18 cellular contexts compared by ENCODE assay signal in genomic region chr2:143280097-143280757, GRCh38.
DNase-seq lines count a peak whose midpoint lies in the region; ATAC-seq and FAIRE-seq lines count a peak whose summit lies in the region.
"Had no signal": no experiment of that assay in that cellular context is flagged by ENCODE, and none has a peak within 500 bp of the region (broad histone marks: within the 10 kb centered on the region; RNA-seq: fewer than 3 reads in every experiment).

No MANE protein-coding gene starts in this region.

- H3K27me3 Mint-ChIP-seq in activated naive CD8-positive, alpha-beta T cell = no peaks in the 10 kb centered on the region
- no peaks in the 10 kb centered on the region for H3K27me3 Mint-ChIP-seq in activated naive CD8-positive, alpha-beta T cell treated with anti-CD3 and anti-CD28 coated beads for 36 hours
- no peaks in the 10 kb centered on the region for H3K27me3 Mint-ChIP-seq in effector memory CD8-positive, alpha-beta T cell
- no peaks in the 10 kb centered on the region for H3K27me3 Mint-ChIP-seq in stimulated activated naive CD8-positive, alpha-beta T cell treated with anti-CD3 and anti-CD28 coated beads, Interleukin-15, amount 100 ng/mL, for 72 hours

- ATAC-seq in effector memory CD8-positive, alpha-beta T cell (replicated peaks) = no peak
- ATAC-seq in stimulated activated naive CD8-positive, alpha-beta T cell treated with anti-CD3 and anti-CD28 coated beads, Interleukin-15, amount 100 ng/mL, for 72 hours = peak; percentile 48
- no peak for ATAC-seq in HG03571 (IDR thresholded peaks at IDR 0.05; ENCODE audit: unreplicated experiment)
- ATAC-seq: HCT116, K562 had no signal

- no peak overlapping the region for H3K4me3 Mint-ChIP-seq in activated naive CD8-positive, alpha-beta T cell
- H3K4me3 Mint-ChIP-seq in activated naive CD8-positive, alpha-beta T cell treated with anti-CD3 and anti-CD28 coated beads for 36 hours = no peak overlapping the region
- no peak overlapping the region for H3K4me3 Mint-ChIP-seq in effector memory CD8-positive, alpha-beta T cell
- peak overlapping the region in 1 of 2 donors; percentile 14 for H3K4me3 Mint-ChIP-seq in stimulated activated naive CD8-positive, alpha-beta T cell treated with anti-CD3 and anti-CD28 coated beads, Interleukin-15, amount 100 ng/mL, for 72 hours

- H3K4me1 Mint-ChIP-seq in activated naive CD8-positive, alpha-beta T cell (ENCODE audit: low read depth) = peaks cover 60% of the 10 kb centered on the region
- peaks cover 34% of the 10 kb centered on the region for H3K4me1 Mint-ChIP-seq in activated naive CD8-positive, alpha-beta T cell treated with anti-CD3 and anti-CD28 coated beads for 36 hours
- peaks cover 41 to 61% of the 10 kb centered on the region in 2 donors for H3K4me1 Mint-ChIP-seq in effector memory CD8-positive, alpha-beta T cell (ENCODE audit: low read depth in 2 of 2)
- H3K4me1 Mint-ChIP-seq in stimulated activated naive CD8-positive, alpha-beta T cell treated with anti-CD3 and anti-CD28 coated beads, Interleukin-15, amount 100 ng/mL, for 72 hours = peaks cover 58% of the 10 kb centered on the region

- peaks cover 19% of the 10 kb centered on the region for H3K36me3 Mint-ChIP-seq in activated naive CD8-positive, alpha-beta T cell
- H3K36me3 Mint-ChIP-seq in activated naive CD8-positive, alpha-beta T cell treated with anti-CD3 and anti-CD28 coated beads for 36 hours = peaks cover 26% of the 10 kb centered on the region
- peaks cover 7% of the 10 kb centered on the region for H3K36me3 Mint-ChIP-seq in effector memory CD8-positive, alpha-beta T cell (ENCODE audit: insufficient read depth)

- H3K27ac Mint-ChIP-seq in activated naive CD8-positive, alpha-beta T cell = peak overlapping the region; percentile 62
- no peak overlapping the region for H3K27ac Mint-ChIP-seq in activated naive CD8-positive, alpha-beta T cell treated with anti-CD3 and anti-CD28 coated beads for 36 hours
- H3K27ac Mint-ChIP-seq in effector memory CD8-positive, alpha-beta T cell = peak overlapping the region; percentile 49 to 91
- peak overlapping the region in 1 of 2 donors; percentile 83 for H3K27ac Mint-ChIP-seq in stimulated activated naive CD8-positive, alpha-beta T cell treated with anti-CD3 and anti-CD28 coated beads, Interleukin-15, amount 100 ng/mL, for 72 hours

- no peak for DNase-seq in activated naive CD8-positive, alpha-beta T cell treated with anti-CD3 and anti-CD28 coated beads for 36 hours
- no peak for DNase-seq in GM18507 (ENCODE audit: extremely low spot score, insufficient read length, low read depth)
- no peak for DNase-seq in effector memory CD8-positive, alpha-beta T cell
- no peak for DNase-seq in stimulated activated naive CD8-positive, alpha-beta T cell treated with anti-CD3 and anti-CD28 coated beads, Interleukin-15, amount 100 ng/mL, for 72 hours
- DNase-seq in central memory CD4-positive, alpha-beta T cell = no peak
- DNase-seq: COR-L47, DMS153, EL, GM23248, NCI-H1436, NCI-H2029 treated with DMSO at 0.1 percent for 48 hours, NCI-H510A treated with DMSO at 0.1 percent for 48 hours, Peyer's patch, Right ventricle myocardium superior had no signal

- H3K9me3 Mint-ChIP-seq in activated naive CD8-positive, alpha-beta T cell (ENCODE audit: low read depth) = no peaks in the 10 kb centered on the region
- H3K9me3 Mint-ChIP-seq in activated naive CD8-positive, alpha-beta T cell treated with anti-CD3 and anti-CD28 coated beads for 36 hours = no peaks in the 10 kb centered on the region
- H3K9me3 Mint-ChIP-seq in effector memory CD8-positive, alpha-beta T cell = no peaks in the 10 kb centered on the region
- H3K9me3 Mint-ChIP-seq in stimulated activated naive CD8-positive, alpha-beta T cell treated with anti-CD3 and anti-CD28 coated beads, Interleukin-15, amount 100 ng/mL, for 72 hours = peaks cover 0 to 4% of the 10 kb centered on the region in 2 donors

- peak; percentile 5 for FAIRE-seq in GM18507 (lab: Jason Lieb, UNC)
- FAIRE-seq: K562 had no signal
